In genomic region chr1:66341446-66342089, GRCh38 we compare ENCODE assay signal across 15 cellular contexts.
DNase-seq lines count a peak whose midpoint lies in the region; ATAC-seq and TF ChIP-seq lines count a peak whose summit lies in the region.
"Had no signal": no experiment of that assay in that cellular context is flagged by ENCODE, and none has a peak within 500 bp of the region (broad histone marks: within the 10 kb centered on the region; RNA-seq: fewer than 3 reads in every experiment).

No MANE protein-coding gene starts in this region.

- peaks cover 58% of the 10 kb centered on the region for H3K36me3 Mint-ChIP-seq in activated CD4-positive, alpha-beta T cell treated with anti-CD3 and anti-CD28 coated beads for 36 hours (ENCODE audit: low read depth)
- H3K36me3 Mint-ChIP-seq in activated naive CD8-positive, alpha-beta T cell treated with anti-CD3 and anti-CD28 coated beads for 36 hours: peaks cover 68% of the 10 kb centered on the region

- POLR2A ChIA-PET in activated CD4-positive, alpha-beta T cell treated with anti-CD3 and anti-CD28 coated beads for 36 hours (lab: Charles Lee): interaction anchor here (0.6 to 1.1 kb wide), 5 partner anchors 9 to 1609 kb away, joined by 3 to 7 read pairs (median 3); no protein-coding TSS in a partner anchor

- CTCF ChIA-PET in activated CD4-positive, alpha-beta T cell treated with anti-CD3 and anti-CD28 coated beads for 36 hours (lab: Charles Lee): interaction anchor here (0.8 to 7.0 kb wide), 17 partner anchors 9 to 105 kb away, joined by 3 to 21 read pairs (median 4); no protein-coding TSS in a partner anchor

- 32 to 59% (median 45%) methylated on average over 1 of the region's 1 CpG for WGBS in psoas muscle, 3 donors

- peaks cover 78% of the 10 kb centered on the region for H3K4me1 Mint-ChIP-seq in activated CD4-positive, alpha-beta T cell treated with anti-CD3 and anti-CD28 coated beads for 36 hours
- H3K4me1 Mint-ChIP-seq in activated naive CD8-positive, alpha-beta T cell treated with anti-CD3 and anti-CD28 coated beads for 36 hours: peaks cover 78% of the 10 kb centered on the region

- DNase-seq in activated CD4-positive, alpha-beta T cell treated with anti-CD3 and anti-CD28 coated beads for 36 hours: no peak
- no peak for DNase-seq in activated CD4-positive, alpha-beta T cell treated with anti-CD3 and anti-CD28 coated beads, Interleukin-2, amount 50 U/mL, for 1 hour
- no peak for DNase-seq in activated naive CD8-positive, alpha-beta T cell treated with anti-CD3 and anti-CD28 coated beads for 36 hours
- DNase-seq in psoas muscle (no peak), NOMO-1 treated with dmso at 0.1 percent for 144 hours (lab: John Stamatoyannopoulos, UW; ENCODE audit: unreplicated experiment) (no peak)
- DNase-seq in effector CD8-positive, alpha-beta T cell (lab: John Stamatoyannopoulos, UW): no peak
- DNase-seq: body of pancreas, DMS 273 treated with DMSO at 0.1 percent for 48 hours, heart left ventricle, NCI-H1048, NCI-H510A, transverse colon had no signal

- peak overlapping the region; percentile 45 for H3K4me3 Mint-ChIP-seq in activated CD4-positive, alpha-beta T cell treated with anti-CD3 and anti-CD28 coated beads for 36 hours
- peak overlapping the region; percentile 63 for H3K4me3 Mint-ChIP-seq in activated naive CD8-positive, alpha-beta T cell treated with anti-CD3 and anti-CD28 coated beads for 36 hours

- peak overlapping the region; percentile 73 for H3K27ac ChIP-seq in psoas muscle
- H3K27ac ChIP-seq: body of pancreas, transverse colon had no signal

- H3K9me3 Mint-ChIP-seq in activated CD4-positive, alpha-beta T cell treated with anti-CD3 and anti-CD28 coated beads for 36 hours (ENCODE audit: low read depth): no peaks in the 10 kb centered on the region
- H3K9me3 Mint-ChIP-seq in activated naive CD8-positive, alpha-beta T cell treated with anti-CD3 and anti-CD28 coated beads for 36 hours: peaks cover 2% of the 10 kb centered on the region

- ATAC-seq in activated CD4-positive, alpha-beta T cell treated with anti-CD3 and anti-CD28 coated beads for 36 hours: no peak
- ATAC-seq in HG02610 (IDR thresholded peaks at IDR 0.05; ENCODE audit: unreplicated experiment): peak; percentile 30
- ATAC-seq in psoas muscle: peak in 1 of 4 donors; percentile 26
- no peak for ATAC-seq in HG03139 (IDR thresholded peaks at IDR 0.05; ENCODE audit: unreplicated experiment)
- ATAC-seq: body of pancreas, heart left ventricle had no signal

- intact Hi-C loops in activated CD4-positive, alpha-beta T cell treated with anti-CD3 and anti-CD28 coated beads for 36 hours (cut with DNase I, micrococcal nuclease): loop anchor here in 1 of 2 experiments (10.0 kb wide), 1 partner anchor 1277 kb away; no protein-coding TSS in a partner anchor
- intact Hi-C loops in psoas muscle (cut with DNase I): no loop called here

- H3K4me3 ChIP-seq in psoas muscle: peak overlapping the region; percentile 42
- H3K4me3 ChIP-seq: body of pancreas, skin epidermis, transverse colon had no signal

- H3K27me3 ChIP-seq in psoas muscle (ENCODE audit: insufficient read depth in 3 of 3, low read length in 2 of 3): no peaks in the 10 kb centered on the region
- H3K27me3 ChIP-seq: body of pancreas, heart left ventricle, transverse colon had no signal

- H3K36me3 ChIP-seq in psoas muscle (ENCODE audit: insufficient read depth in 1 of 2, low read depth in 1 of 2): no peaks in the 10 kb centered on the region
- H3K36me3 ChIP-seq: heart left ventricle, transverse colon had no signal

- H3K27ac Mint-ChIP-seq in activated CD4-positive, alpha-beta T cell treated with anti-CD3 and anti-CD28 coated beads for 36 hours: peak overlapping the region; percentile 79
- H3K27ac Mint-ChIP-seq in activated naive CD8-positive, alpha-beta T cell treated with anti-CD3 and anti-CD28 coated beads for 36 hours: peak overlapping the region; percentile 67

- no peak for TF ChIP-seq CTCF in psoas muscle (IDR thresholded peaks at IDR 0.05)

- H3K9me3 ChIP-seq in psoas muscle: no peaks in the 10 kb centered on the region
- H3K9me3 ChIP-seq: body of pancreas, heart left ventricle, transverse colon had no signal

- peaks cover 89% of the 10 kb centered on the region for H3K4me1 ChIP-seq in psoas muscle
- H3K4me1 ChIP-seq: body of pancreas had no signal

- no peaks in the 10 kb centered on the region for H3K27me3 Mint-ChIP-seq in activated CD4-positive, alpha-beta T cell treated with anti-CD3 and anti-CD28 coated beads for 36 hours
- H3K27me3 Mint-ChIP-seq in activated naive CD8-positive, alpha-beta T cell treated with anti-CD3 and anti-CD28 coated beads for 36 hours: no peaks in the 10 kb centered on the region
